Comparison of ENCODE assay signal across 9 cellular contexts in the genomic region with DNA sequence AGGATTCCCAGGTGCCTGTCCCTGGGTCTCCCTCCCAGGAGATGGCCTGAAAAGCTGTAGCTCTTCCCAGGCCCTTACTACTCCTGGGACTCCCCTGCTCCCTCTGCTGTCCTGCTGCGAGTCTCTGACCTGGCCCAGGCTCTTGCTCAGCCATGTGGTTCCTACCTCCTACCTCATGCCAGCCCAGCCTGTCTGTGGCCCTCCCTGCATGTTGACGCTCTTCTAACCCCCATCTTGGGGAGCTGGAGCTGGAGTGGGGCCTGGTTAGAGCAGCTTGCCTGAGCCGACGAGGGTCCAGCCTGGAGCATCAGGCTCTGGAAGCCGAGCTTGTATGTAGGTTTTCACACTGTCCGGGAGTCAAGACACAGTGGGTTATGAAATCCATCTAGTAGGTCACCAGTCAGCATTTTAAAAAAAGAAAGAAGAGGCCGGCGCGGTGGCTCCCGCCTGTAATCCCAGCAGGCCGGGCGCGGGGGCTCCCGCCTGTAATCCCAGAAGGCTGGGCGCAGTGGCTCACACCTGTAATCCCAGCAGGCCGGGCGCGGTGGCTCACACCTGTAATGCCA.
DNase-seq lines count a peak whose midpoint lies in the region; FAIRE-seq and TF ChIP-seq lines count a peak whose summit lies in the region.
"Had no signal": no experiment of that assay in that cellular context is flagged by ENCODE, and none has a peak within 500 bp of the region (broad histone marks: within the 10 kb centered on the region; RNA-seq: fewer than 3 reads in every experiment).

No MANE protein-coding gene starts in this region.

- DNase-seq in HPDE6-E6E7 (ENCODE audit: extremely low spot score): peak; percentile 27
- DNase-seq in brain microvascular endothelial cell: no peak
- DNase-seq in iPS-NIHi7 (ENCODE audit: extremely low spot score): peak; percentile 75
- peak in 1 of 2 donors; percentile 19 for DNase-seq in tibial artery
- no peak for DNase-seq in colonic mucosa
- no peak for DNase-seq in GM19239 (ENCODE audit: insufficient read length, low spot score)
- DNase-seq in RCC 7860 (ENCODE audit: low spot score): no peak
- DNase-seq: natural killer cell had no signal

- no peak for FAIRE-seq in GM19239 (lab: Jason Lieb, UNC)
- no peak for FAIRE-seq in RCC 7860 (lab: Jason Lieb, UNC)
- FAIRE-seq: GM12878 had no signal

- H3K4me3 ChIP-seq in brain microvascular endothelial cell (ENCODE audit: low read depth, low read length) (no peak overlapping the region), tibial artery (peak overlapping the region in 1 of 2 donors; percentile 2), colonic mucosa (no peak overlapping the region)
- H3K4me3 ChIP-seq: GM12878 had no signal

- peaks cover 0 to 100% (median 83%) of the 10 kb centered on the region in 4 donors for H3K4me1 ChIP-seq in tibial artery
- H3K4me1 ChIP-seq in colonic mucosa: peaks cover 17% of the 10 kb centered on the region

- in situ Hi-C loops in brain microvascular endothelial cell (cut with HindIII; ENCODE audit: low pct_ligation_motif_present, low sequenced_read_pairs): no loop called here

- no peak overlapping the region for H3K9ac ChIP-seq in colonic mucosa (ENCODE audit: low read depth in 2 of 2, low read length in 2 of 2)

- H3K27ac ChIP-seq in brain microvascular endothelial cell (no peak overlapping the region), tibial artery (peak overlapping the region; percentile 69 to 93), colonic mucosa (no peak overlapping the region)

- intact Hi-C loops in tibial artery (cut with DNase I; ENCODE audit: low total_unique reads) (no loop called here), colonic mucosa (cut with DNase I) (no loop called here)

- peak; percentile 64 for TF ChIP-seq CTCF in brain microvascular endothelial cell (IDR thresholded peaks at IDR 0.05; ENCODE audit: low read depth, low read length, missing control alignments)
- peak in 1 of 2 experiments; percentile 22 for TF ChIP-seq CTCF in tibial artery (IDR thresholded peaks at IDR 0.05)
- no peak for TF ChIP-seq CTCF in colonic mucosa (IDR thresholded peaks at IDR 0.05)

- H3K36me3 ChIP-seq in brain microvascular endothelial cell (replicated peaks) (peaks cover 17% of the 10 kb centered on the region), tibial artery (peaks cover 18 to 27% (median 23%) of the 10 kb centered on the region in 3 donors), colonic mucosa (no peaks in the 10 kb centered on the region)

- H3K27me3 ChIP-seq in brain microvascular endothelial cell (replicated peaks): no peaks in the 10 kb centered on the region
- H3K27me3 ChIP-seq in tibial artery: no peaks in the 10 kb centered on the region
- no peaks in the 10 kb centered on the region for H3K27me3 ChIP-seq in colonic mucosa

- H3K9me3 ChIP-seq in tibial artery (no peaks in the 10 kb centered on the region), colonic mucosa (no peaks in the 10 kb centered on the region)

Comparison
In these comparisons a context has a peak if more than half of its experiments do, and no peak if none do; other contexts are left out.
1. DNase-seq: peak in HPDE6-E6E7 (single experiment) and iPS-NIHi7 (single experiment); none in brain microvascular endothelial cell (single experiment), colonic mucosa (single experiment), GM19239 (single experiment) and RCC 7860 (single experiment).
2. H3K27ac ChIP-seq: peak in tibial artery (2 of 2); none in brain microvascular endothelial cell (single experiment) and colonic mucosa (single experiment).